Comparison of ENCODE assay signal across 8 cellular contexts in genomic region chr14:93206793-93207467, GRCh38. TPM values are rescaled to one million over a fixed set of nuclear protein-coding genes. Genes with fewer than 3 reads are reported as not detected.
DNase-seq lines count a peak whose midpoint lies in the region; ATAC-seq and TF ChIP-seq lines count a peak whose summit lies in the region.

Gene GON7, minus strand, starts transcription at chr14:93207065. Its CDS starts 28 bp downstream, at chr14:93207037.
Gene UBR7, plus strand, starts transcription at chr14:93207256. Its CDS starts 36 bp downstream, at chr14:93207292.

- H4K20me1 ChIP-seq in GM23338 (replicated peaks; ENCODE audit: insufficient read depth): no peaks in the 10 kb centered on the region; the same call in 1 of the 2 replicates

- H3K4me2 ChIP-seq in GM23338: peak within 1 kb of the TSS; percentile 90

- peak within 1 kb of the TSS; percentile 50 for H3K27ac ChIP-seq in GM23338 (ENCODE audit: low read depth)
- H3K27ac ChIP-seq in naive thymus-derived CD4-positive, alpha-beta T cell (ENCODE audit: low read depth, low read length): peak within 1 kb of the TSS; percentile 87

- no peaks in the 10 kb centered on the region for H3K9me3 ChIP-seq in naive thymus-derived CD4-positive, alpha-beta T cell (ENCODE audit: control insufficient read depth in 2 of 3, low read length in 3 of 3)

- H3K27ac Mint-ChIP-seq in GM23338: peak within 1 kb of the TSS; percentile 97
- peak within 1 kb of the TSS; percentile 88 to 97 (median 93) for H3K27ac Mint-ChIP-seq in naive thymus-derived CD4-positive, alpha-beta T cell
- H3K27ac Mint-ChIP-seq in stimulated activated naive B cell treated with anti-CD40 and anti-IgM and Interleukin-4, amounts not matched to agents 10 μg/mL and 1 μg/mL and 100 μg/mL, for 72 hours: peak within 1 kb of the TSS; percentile 96

- H3K36me3 Mint-ChIP-seq in GM23338 (ENCODE audit: low read depth): peaks cover 10% of the 10 kb centered on the region; the same call in 2 of the 3 replicates
- peaks cover 0 to 7% (median 3%) of the 10 kb centered on the region in 5 donors for H3K36me3 Mint-ChIP-seq in naive thymus-derived CD4-positive, alpha-beta T cell
- H3K36me3 Mint-ChIP-seq in stimulated activated naive B cell treated with anti-CD40 and anti-IgM and Interleukin-4, amounts not matched to agents 10 μg/mL and 1 μg/mL and 100 μg/mL, for 72 hours: peaks cover 6 to 21% of the 10 kb centered on the region in 2 donors

- H2AFZ ChIP-seq in GM23338: peak within 1 kb of the TSS; percentile 88

- no peaks in the 10 kb centered on the region for H3K9me2 ChIP-seq in GM23338 (ENCODE audit: insufficient read depth)

- DNase-seq in EL (peak; percentile 98), GM23338 (ENCODE audit: low spot score) (peak; percentile 99), LHCN-M2 (ENCODE audit: low read depth) (peak; percentile 96), RPMI8226 (peak; percentile 95), fibroblast of gingiva (ENCODE audit: low read depth) (peak; percentile 96)
- peak; percentile 72 to 83 for DNase-seq in activated T-helper 1 cell treated with anti-CD3 and anti-CD28 coated beads, Interleukin-2, amount 50 U/mL, for 16 hours (ENCODE audit: low read depth in 1 of 2, low spot score in 1 of 2)
- DNase-seq in naive thymus-derived CD4-positive, alpha-beta T cell: peak; percentile 66 to 91 (median 83)
- DNase-seq in stimulated activated naive B cell treated with anti-CD40 and anti-IgM and Interleukin-4, amounts not matched to agents 10 μg/mL and 1 μg/mL and 100 μg/mL, for 72 hours: peak; percentile 86

- intact Hi-C loops in naive thymus-derived CD4-positive, alpha-beta T cell (cut with micrococcal nuclease): loop anchor here (1.0 to 10.0 kb wide), 8 partner anchors 22 to 1102 kb away; partner anchors contain the start of genes BTBD7 (in 2 of the 2), ITPK1 (in 2 of the 2), ATXN3 (in 1 of the 2) and GOLGA5 (in 1 of the 2)

- H3K36me3 ChIP-seq in GM23338 (ENCODE audit: insufficient read depth): no peaks in the 10 kb centered on the region; the same call in 1 of the 2 replicates
- peaks cover 0 to 12% (median under 1%) of the 10 kb centered on the region in 3 experiments for H3K36me3 ChIP-seq in naive thymus-derived CD4-positive, alpha-beta T cell (ENCODE audit: control insufficient read depth in 2 of 3, insufficient read depth in 3 of 3, low read length in 3 of 3)

- ATAC-seq in GM23338: peak; percentile 90
- ATAC-seq in naive thymus-derived CD4-positive, alpha-beta T cell: peak; percentile 99
- ATAC-seq in stimulated activated naive B cell treated with anti-CD40 and anti-IgM and Interleukin-4, amounts not matched to agents 10 μg/mL and 1 μg/mL and 100 μg/mL, for 72 hours (replicated peaks): peak; percentile 88 to 91

- peaks cover 29% of the 10 kb centered on the region for H3K79me2 ChIP-seq in GM23338 (replicated peaks; ENCODE audit: insufficient read depth)

- H3K4me3 ChIP-seq in GM23338: peak within 1 kb of the TSS; percentile 76
- H3K4me3 ChIP-seq in naive thymus-derived CD4-positive, alpha-beta T cell (ENCODE audit: low read length): peak within 1 kb of the TSS; percentile 81

- CTCF ChIA-PET in naive thymus-derived CD4-positive, alpha-beta T cell (lab: Charles Lee): interaction anchor here (0.6 to 3.7 kb wide), 5 partner anchors 22 to 93 kb away, joined by 3 to 20 read pairs (median 9); partner anchors contain the start of genes LYSET and MOAP1

- peaks cover 5% of the 10 kb centered on the region for H3K27me3 Mint-ChIP-seq in GM23338 (ENCODE audit: insufficient read depth, low read depth, poor library complexity)
- no peaks in the 10 kb centered on the region for H3K27me3 Mint-ChIP-seq in naive thymus-derived CD4-positive, alpha-beta T cell
- no peaks in the 10 kb centered on the region for H3K27me3 Mint-ChIP-seq in stimulated activated naive B cell treated with anti-CD40 and anti-IgM and Interleukin-4, amounts not matched to agents 10 μg/mL and 1 μg/mL and 100 μg/mL, for 72 hours

- POLR2A ChIA-PET in naive thymus-derived CD4-positive, alpha-beta T cell (lab: Charles Lee): interaction anchor here (0.6 to 6.9 kb wide), 7 partner anchors 22 to 127 kb away, joined by 3 to 69 read pairs (median 3); partner anchors contain the start of genes LYSET and MOAP1

- H3K27me3 ChIP-seq in GM23338 (ENCODE audit: insufficient read depth): no peaks in the 10 kb centered on the region
- H3K27me3 ChIP-seq in naive thymus-derived CD4-positive, alpha-beta T cell (ENCODE audit: control insufficient read depth in 2 of 2, insufficient read depth in 2 of 2, low read length in 2 of 2): no peaks in the 10 kb centered on the region

- peaks cover 3% of the 10 kb centered on the region; the same call in 1 of the 2 replicates for H3K4me1 ChIP-seq in GM23338 (ENCODE audit: insufficient read depth)
- H3K4me1 ChIP-seq in naive thymus-derived CD4-positive, alpha-beta T cell (ENCODE audit: control insufficient read depth in 2 of 2, insufficient read depth in 2 of 2, low read length in 2 of 2): peaks cover 13 to 22% of the 10 kb centered on the region in 2 donors

- H3K4me1 Mint-ChIP-seq in GM23338: peaks cover 7% of the 10 kb centered on the region; the same call in 2 of the 3 replicates
- H3K4me1 Mint-ChIP-seq in naive thymus-derived CD4-positive, alpha-beta T cell: peaks cover 22 to 65% (median 50%) of the 10 kb centered on the region in 7 donors
- peaks cover 11 to 53% of the 10 kb centered on the region in 2 donors for H3K4me1 Mint-ChIP-seq in stimulated activated naive B cell treated with anti-CD40 and anti-IgM and Interleukin-4, amounts not matched to agents 10 μg/mL and 1 μg/mL and 100 μg/mL, for 72 hours

- H3K9me3 Mint-ChIP-seq in GM23338: 0 out of 3 replicates have a peak, but pooled peaks cover 2% of the 10 kb centered on the region
- H3K9me3 Mint-ChIP-seq in naive thymus-derived CD4-positive, alpha-beta T cell: no peaks in the 10 kb centered on the region
- H3K9me3 Mint-ChIP-seq in stimulated activated naive B cell treated with anti-CD40 and anti-IgM and Interleukin-4, amounts not matched to agents 10 μg/mL and 1 μg/mL and 100 μg/mL, for 72 hours: no peaks in the 10 kb centered on the region

- no peaks in the 10 kb centered on the region; the same call in 1 of the 2 replicates for H3F3A ChIP-seq in GM23338 (replicated peaks; ENCODE audit: low read depth)

- peak in 1 of 2 experiments; percentile 39; a peak in 2 of 4 replicates for TF ChIP-seq CTCF in GM23338 (conservative IDR thresholded peaks at IDR 0.05; ENCODE audit: low read depth in 2 of 2)

- H3K4me3 Mint-ChIP-seq in GM23338: peak within 1 kb of the TSS; percentile 77
- H3K4me3 Mint-ChIP-seq in naive thymus-derived CD4-positive, alpha-beta T cell: peak within 1 kb of the TSS; percentile 75 to 99 (median 94)
- peak within 1 kb of the TSS; percentile 95 to 98 for H3K4me3 Mint-ChIP-seq in stimulated activated naive B cell treated with anti-CD40 and anti-IgM and Interleukin-4, amounts not matched to agents 10 μg/mL and 1 μg/mL and 100 μg/mL, for 72 hours

TF ChIP-seq in GM23338, 12 proteins besides CTCF, POLR2A, EP300 and RAD21:
- no peak for TF ChIP-seq ZNF331 (CRISPR knock-in tag; IDR thresholded peaks at IDR 0.05; ENCODE audit: low read depth)
- 0 out of 2 replicates have a peak, but pooled peaks have one; percentile 67 for TF ChIP-seq ETS1 (IDR thresholded peaks at IDR 0.05)
- no peak for TF ChIP-seq ZNF114 (CRISPR knock-in tag; IDR thresholded peaks at IDR 0.05)
- peak; percentile 90 for TF ChIP-seq POLR2AphosphoS5 (IDR thresholded peaks at IDR 0.05; ENCODE audit: low read depth)
- TF ChIP-seq CREB1 (CRISPR knock-in tag; IDR thresholded peaks at IDR 0.05; ENCODE audit: low read depth): peak; percentile 84

RNA-seq across cellular contexts. Expression of gene GON7, which starts in this region (rescaled TPM):
- total RNA-seq in GM23338 (2014; rRNA removed; shearing (Covaris generic)): 7.4 and 12.8 TPM in 2 replicates
- 12.7 and 16.6 TPM in 2 replicates for polyA plus RNA-seq in GM23338 (2016; fragmentation: Nextera tagmentation; extraction: Ambion mirVana)
- total RNA-seq in LHCN-M2 (2014; rRNA removed): 21.4 and 28.6 TPM in 2 replicates
- 9.4 TPM for polyA plus RNA-seq in LHCN-M2 (2012)
- 10 to 100 TPM in 2 of 5 experiments, 1 to 10 TPM in 3; 3.5 to 17.4 (median 8.3) TPM for total RNA-seq in naive thymus-derived CD4-positive, alpha-beta T cell
- 10 to 100 TPM; 12.4 to 19.2 TPM for polyA plus RNA-seq in naive thymus-derived CD4-positive, alpha-beta T cell

RNA-seq across cellular contexts. Expression of gene UBR7, which starts in this region (rescaled TPM):
- 45.3 and 63.5 TPM in 2 replicates for total RNA-seq in GM23338 (2014; rRNA removed; shearing (Covaris generic))
- 12.4 and 13.9 TPM in 2 replicates for polyA plus RNA-seq in GM23338 (2016; fragmentation: Nextera tagmentation; extraction: Ambion mirVana)
- total RNA-seq in LHCN-M2 (2014; rRNA removed): 54.9 and 75.8 TPM in 2 replicates
- 20.1 TPM for polyA plus RNA-seq in LHCN-M2 (2012)
- 10 to 100 TPM; 10.1 to 31.3 (median 13.5) TPM for total RNA-seq in naive thymus-derived CD4-positive, alpha-beta T cell
- polyA plus RNA-seq in naive thymus-derived CD4-positive, alpha-beta T cell: 10 to 100 TPM; 26.6 to 27.8 TPM

Comparison
In these comparisons a context has a peak if more than half of its experiments do, and no peak if none do; other contexts are left out.
1. Peak in every context shown above with its lines: DNase-seq, ATAC-seq, H3K4me3 ChIP-seq and H3K27ac ChIP-seq.